In genomic region chr6:44237813-44238433, GRCh38 we compare ENCODE assay signal across 8 cellular contexts. TPM values are rescaled to one million over a fixed set of nuclear protein-coding genes. Genes with fewer than 3 reads are reported as not detected.
DNase-seq lines count a peak whose midpoint lies in the region; ATAC-seq and TF ChIP-seq lines count a peak whose summit lies in the region.

No MANE protein-coding gene starts in this region.

- no peaks in the 10 kb centered on the region for H3K27me3 ChIP-seq in right atrium auricular region
- H3K27me3 ChIP-seq in prostate gland (replicated peaks; ENCODE audit: insufficient read depth), result no peaks in the 10 kb centered on the region
- H3K27me3 ChIP-seq in vagina, result no peaks in the 10 kb centered on the region

- WGBS in prostate gland, result 3% methylated on average over 42 of the region's 42 CpGs

- H3K4me3 ChIP-seq in right atrium auricular region (peak overlapping the region; percentile 59 to 67), prostate gland (peak overlapping the region; percentile 58 to 62), vagina (peak overlapping the region; percentile 50 to 72)

- TF ChIP-seq CTCF in right atrium auricular region (IDR thresholded peaks at IDR 0.05), result peak; percentile 90 to 97
- peak; percentile 97 to 99 (median 99) for TF ChIP-seq CTCF in prostate gland (IDR thresholded peaks at IDR 0.05)
- TF ChIP-seq CTCF in vagina (IDR thresholded peaks at IDR 0.05), result peak; percentile 98 to 99 (median 99)

- peak overlapping the region; percentile 98 for H3K27ac ChIP-seq in right atrium auricular region
- peak overlapping the region; percentile 97 to 98 for H3K27ac ChIP-seq in prostate gland
- peak overlapping the region; percentile 99 for H3K27ac ChIP-seq in vagina

- peaks cover 1% of the 10 kb centered on the region for H3K36me3 ChIP-seq in right atrium auricular region
- no peaks in the 10 kb centered on the region for H3K36me3 ChIP-seq in prostate gland
- H3K36me3 ChIP-seq in vagina, result peaks cover 0 to 2% of the 10 kb centered on the region in 2 donors

- H3K9me3 ChIP-seq in right atrium auricular region (no peaks in the 10 kb centered on the region), prostate gland (no peaks in the 10 kb centered on the region), vagina (no peaks in the 10 kb centered on the region)

- DNase-seq in G401 (ENCODE audit: low spot score), result peak; percentile 78
- peak; percentile 25 to 49 for DNase-seq in Kasumi-1 (lab: John Stamatoyannopoulos, UW)
- DNase-seq in T-helper 1 cell, result peak; percentile 58 to 78 (median 65)
- DNase-seq in amniotic epithelial cell (ENCODE audit: low read depth), result peak; percentile 44
- peak; percentile 85 for DNase-seq in right atrium auricular region (ENCODE audit: low spot score)
- DNase-seq in prostate gland (ENCODE audit: low spot score), result peak; percentile 79
- no peak for DNase-seq in vagina (ENCODE audit: extremely low spot score in 2 of 2)

- peak; percentile 79 for ATAC-seq in GM21723 (IDR thresholded peaks at IDR 0.05; ENCODE audit: unreplicated experiment)

- in situ Hi-C loops in G401 (cut with HindIII; ENCODE audit: low sequenced_read_pairs), result loop anchor here (10.0 kb wide), 1 partner anchor 93 kb away; no protein-coding TSS in a partner anchor

- TF ChIP-seq POLR2A in prostate gland (IDR thresholded peaks at IDR 0.05), result peak; percentile 6
- peak in 1 of 2 donors; percentile 19 for TF ChIP-seq POLR2A in vagina (IDR thresholded peaks at IDR 0.05)

- intact Hi-C loops in prostate gland (cut with DNase I) (loop anchor here (2.0 kb wide), 1 partner anchor 19 kb away; no protein-coding TSS in a partner anchor), vagina (cut with DNase I) (no loop called here)

- H3K4me1 ChIP-seq in right atrium auricular region (peaks cover 0 to 47% of the 10 kb centered on the region in 2 donors), prostate gland (replicated peaks) (peaks cover 15% of the 10 kb centered on the region), vagina (peaks cover 40% of the 10 kb centered on the region)

RNA-seq across cellular contexts. Expression of gene HSP90AB1, which starts 9.0 kb away (rescaled TPM):
- total RNA-seq in G401 (2014; rRNA removed; shearing (Covaris generic)), result 1,050 and 1,370 TPM in 2 replicates
- total RNA-seq in right atrium auricular region, result 100 to 1,000 TPM; 716 to 772 TPM
- 100 to 1,000 TPM; 650 to 805 TPM for total RNA-seq in prostate gland
- total RNA-seq in vagina, result 463 TPM

RNA-seq across cellular contexts. Expression of gene SLC29A1, which starts 14.5 kb away (rescaled TPM):
- 40.1 and 46.1 TPM in 2 replicates for total RNA-seq in G401 (2014; rRNA removed; shearing (Covaris generic))
- total RNA-seq in right atrium auricular region (100 to 1,000 TPM; 105 to 256 TPM), prostate gland (10 to 100 TPM; 18.5 to 58.9 TPM), vagina (51.1 TPM)

RNA-seq across cellular contexts. Expression of gene SLC35B2, which starts 19.4 kb away (rescaled TPM):
- total RNA-seq in G401 (2014; rRNA removed; shearing (Covaris generic)), result 73.4 and 80.4 TPM in 2 replicates
- 10 to 100 TPM; 23.0 to 23.7 TPM for total RNA-seq in right atrium auricular region
- 10 to 100 TPM; 44.5 to 59.9 TPM for total RNA-seq in prostate gland
- 19.6 TPM for total RNA-seq in vagina

RNA-seq across cellular contexts. Expression of gene MYMX, which starts 21.2 kb away (rescaled TPM):
- 0.43 and 8.3 TPM in 2 replicates for total RNA-seq in G401 (2014; rRNA removed; shearing (Covaris generic))
- not detected for total RNA-seq in right atrium auricular region
- not detected for total RNA-seq in prostate gland
- total RNA-seq in vagina, result not detected

RNA-seq across cellular contexts. Expression of gene NFKBIE, which starts 27.4 kb away (rescaled TPM):
- 27.7 and 58.6 TPM in 2 replicates for total RNA-seq in G401 (2014; rRNA removed; shearing (Covaris generic))
- total RNA-seq in right atrium auricular region, result 1 to 10 TPM; 3.8 to 8.7 TPM
- total RNA-seq in prostate gland, result 10 to 100 TPM; 20.8 to 34.4 TPM
- 17.2 TPM for total RNA-seq in vagina

Comparison
In these comparisons a context has a peak if more than half of its experiments do, and no peak if none do; other contexts are left out.
1. DNase-seq: peak in G401 (single experiment), Kasumi-1 (2 of 2), T-helper 1 cell (5 of 5), amniotic epithelial cell (single experiment), right atrium auricular region (single experiment) and prostate gland (single experiment); none in vagina (0 of 2).
2. Peak in every context shown above with its lines, with median percentiles within 50 percentile points of each other: H3K27ac ChIP-seq, H3K4me3 ChIP-seq and CTCF ChIP-seq.